ENCODE assay signal across 11 cellular contexts in genomic region chr11:76048763-76049162, GRCh38.
DNase-seq lines count a peak whose midpoint lies in the region; ATAC-seq and TF ChIP-seq lines count a peak whose summit lies in the region.
"Had no signal": no experiment of that assay in that cellular context is flagged by ENCODE, and none has a peak within 500 bp of the region (broad histone marks: within the 10 kb centered on the region; RNA-seq: fewer than 3 reads in every experiment).

No MANE protein-coding gene starts in this region.

- no peak overlapping the region for H3K27ac ChIP-seq in lower lobe of right lung
- H3K27ac ChIP-seq: suprapubic skin had no signal

- DNase-seq in stimulated activated CD4-positive, alpha-beta T cell treated with anti-CD3 and anti-CD28 coated beads, Interleukin-12 subunit alpha, Interleukin-12 subunit beta, amount 100 ng/mL, for 4 hours: peak; percentile 1
- no peak for DNase-seq in stimulated activated CD4-positive, alpha-beta T cell treated with anti-CD3 and anti-CD28 coated beads, Interleukin-4, amount 100 ng/mL, for 4 hours
- DNase-seq in NCI-H128 (lab: John Stamatoyannopoulos, UW; ENCODE audit: unreplicated experiment): peak; percentile 88
- peak; percentile 17 for DNase-seq in amniotic epithelial cell (ENCODE audit: low read depth)
- peak; percentile 7 for DNase-seq in stimulated activated naive CD8-positive, alpha-beta T cell treated with anti-CD3 and anti-CD28 coated beads, Interleukin-15, Interleukin-2, amounts not matched to agents 100 U/mL and 50 U/mL, for 24 hours
- DNase-seq in NK-92 treated with Interleukin-12 subunit alpha and Interleukin-12 subunit beta, amount 100 ng/mL, for 24 hours (lab: John Stamatoyannopoulos, UW): no peak
- DNase-seq in lower lobe of right lung: no peak
- DNase-seq: C1 segment of cervical spinal cord, NCI-H1092 had no signal

- H3K4me3 ChIP-seq in lower lobe of right lung: no peak overlapping the region
- H3K4me3 ChIP-seq: suprapubic skin had no signal

- intact Hi-C loops in lower lobe of right lung (cut with DNase I): no loop called here

- TF ChIP-seq CTCF in lower lobe of right lung (IDR thresholded peaks at IDR 0.05): no peak

- no peaks in the 10 kb centered on the region for H3K27me3 ChIP-seq in lower lobe of right lung (ENCODE audit: low read depth)
- H3K27me3 ChIP-seq: suprapubic skin had no signal

- no peaks in the 10 kb centered on the region for H3K4me1 ChIP-seq in lower lobe of right lung
- H3K4me1 ChIP-seq: suprapubic skin had no signal

- no peak for ATAC-seq in stimulated activated naive CD8-positive, alpha-beta T cell treated with anti-CD3 and anti-CD28 coated beads, Interleukin-15, Interleukin-2, amounts not matched to agents 100 U/mL and 50 U/mL, for 24 hours
- no peak for ATAC-seq in GM18861 (IDR thresholded peaks at IDR 0.05; ENCODE audit: unreplicated experiment)
- ATAC-seq in lower lobe of right lung: no peak

- H3K36me3 ChIP-seq in lower lobe of right lung: no peaks in the 10 kb centered on the region
- H3K36me3 ChIP-seq: suprapubic skin had no signal

- no peaks in the 10 kb centered on the region for H3K9me3 ChIP-seq in lower lobe of right lung
- H3K9me3 ChIP-seq: suprapubic skin had no signal

Comparison
In these comparisons a context has a peak if more than half of its experiments do, and no peak if none do; other contexts are left out.
1. DNase-seq: peak in stimulated activated CD4-positive, alpha-beta T cell treated with anti-CD3 and anti-CD28 coated beads, Interleukin-12 subunit alpha, Interleukin-12 subunit beta, amount 100 ng/mL, for 4 hours (single experiment), NCI-H128 (single experiment), amniotic epithelial cell (single experiment) and stimulated activated naive CD8-positive, alpha-beta T cell treated with anti-CD3 and anti-CD28 coated beads, Interleukin-15, Interleukin-2, amounts not matched to agents 100 U/mL and 50 U/mL, for 24 hours (single experiment); none in stimulated activated CD4-positive, alpha-beta T cell treated with anti-CD3 and anti-CD28 coated beads, Interleukin-4, amount 100 ng/mL, for 4 hours (0 of 2), NK-92 treated with Interleukin-12 subunit alpha and Interleukin-12 subunit beta, amount 100 ng/mL, for 24 hours (single experiment) and lower lobe of right lung (single experiment).